ENCODE assay signal across 8 cellular contexts in genomic region chr6:71419217-71419953, GRCh38.
DNase-seq lines count a peak whose midpoint lies in the region; ATAC-seq and TF ChIP-seq lines count a peak whose summit lies in the region.

No MANE protein-coding gene starts in this region.

- TF ChIP-seq CTCF in breast epithelium (IDR thresholded peaks at IDR 0.05) = no peak
- TF ChIP-seq CTCF in tibial artery (IDR thresholded peaks at IDR 0.05) = no peak

- no peaks in the 10 kb centered on the region for H3K9me3 ChIP-seq in breast epithelium
- H3K9me3 ChIP-seq in tibial artery = no peaks in the 10 kb centered on the region

- peaks cover 60% of the 10 kb centered on the region for H3K27me3 Mint-ChIP-seq in activated CD4-positive, alpha-beta T cell treated with anti-CD3 and anti-CD28 coated beads, Interleukin-2, amount 10 ng/mL, durations not matched to agents 7 days and 5 days

- H3K27ac Mint-ChIP-seq in activated CD4-positive, alpha-beta T cell treated with anti-CD3 and anti-CD28 coated beads, Interleukin-2, amount 10 ng/mL, durations not matched to agents 7 days and 5 days = no peak overlapping the region

- POLR2A ChIA-PET in activated CD4-positive, alpha-beta T cell treated with anti-CD3 and anti-CD28 coated beads, Interleukin-2, amount 10 ng/mL, durations not matched to agents 7 days and 5 days (lab: Charles Lee) = no interaction called here

- H3K4me1 Mint-ChIP-seq in activated CD4-positive, alpha-beta T cell treated with anti-CD3 and anti-CD28 coated beads, Interleukin-2, amount 10 ng/mL, durations not matched to agents 7 days and 5 days = peaks cover 8% of the 10 kb centered on the region

- H3K27ac ChIP-seq in breast epithelium (peak overlapping the region; percentile 95 to 99), tibial artery (peak overlapping the region; percentile 94 to 97)

- no peaks in the 10 kb centered on the region for H3K9me3 Mint-ChIP-seq in activated CD4-positive, alpha-beta T cell treated with anti-CD3 and anti-CD28 coated beads, Interleukin-2, amount 10 ng/mL, durations not matched to agents 7 days and 5 days

- TF ChIP-seq POLR2A in breast epithelium (IDR thresholded peaks at IDR 0.05) = no peak

- CTCF ChIA-PET in activated CD4-positive, alpha-beta T cell treated with anti-CD3 and anti-CD28 coated beads, Interleukin-2, amount 10 ng/mL, durations not matched to agents 7 days and 5 days (lab: Charles Lee) = no interaction called here

- H3K4me3 ChIP-seq in breast epithelium (peak overlapping the region; percentile 84 to 94 (median 88)), tibial artery (peak overlapping the region; percentile 75 to 92)

- peak overlapping the region; percentile 45 for H3K4me3 Mint-ChIP-seq in activated CD4-positive, alpha-beta T cell treated with anti-CD3 and anti-CD28 coated beads, Interleukin-2, amount 10 ng/mL, durations not matched to agents 7 days and 5 days

- H3K36me3 Mint-ChIP-seq in activated CD4-positive, alpha-beta T cell treated with anti-CD3 and anti-CD28 coated beads, Interleukin-2, amount 10 ng/mL, durations not matched to agents 7 days and 5 days (ENCODE audit: low read depth) = peaks cover 1% of the 10 kb centered on the region

- intact Hi-C loops in breast epithelium (cut with DNase I; ENCODE audit: low total_unique reads) (no loop called here), tibial artery (cut with DNase I; ENCODE audit: low total_unique reads) (loop anchor here (5.0 kb wide), 1 partner anchor 78 kb away; no protein-coding TSS in a partner anchor)

- H3K36me3 ChIP-seq in breast epithelium = no peaks in the 10 kb centered on the region
- H3K36me3 ChIP-seq in tibial artery = peaks cover 13 to 24% (median 20%) of the 10 kb centered on the region in 3 donors

- peak; percentile 25 for ATAC-seq in left lobe of liver
- ATAC-seq in GM19452 (IDR thresholded peaks at IDR 0.05; ENCODE audit: unreplicated experiment) = no peak

- no peak for DNase-seq in activated CD4-positive, alpha-beta T cell treated with anti-CD3 and anti-CD28 coated beads, Interleukin-2, amount 10 ng/mL, durations not matched to agents 7 days and 5 days
- DNase-seq in activated CD4-positive, alpha-beta T cell treated with anti-CD3 and anti-CD28 coated beads, Interleukin-2, amount 50 U/mL, for 1 hour = no peak
- DNase-seq in breast epithelium (ENCODE audit: low spot score in 2 of 2) = peak in 1 of 2 donors; percentile 56
- peak; percentile 53 for DNase-seq in left lobe of liver (ENCODE audit: low spot score)
- peak in 1 of 2 donors; percentile 61 for DNase-seq in tibial artery
- DNase-seq in NCI-H2107 treated with DMSO at 0.1 percent for 48 hours (lab: John Stamatoyannopoulos, UW; ENCODE audit: unreplicated experiment) = no peak
- no peak for DNase-seq in stimulated activated CD4-positive, alpha-beta T cell treated with anti-CD3 and anti-CD28 coated beads, Interleukin-2, amount 100 ng/mL, for 48 hours

- H3K27me3 ChIP-seq in breast epithelium (no peaks in the 10 kb centered on the region), tibial artery (no peaks in the 10 kb centered on the region)

- H3K4me1 ChIP-seq in breast epithelium = no peaks in the 10 kb centered on the region
- peaks cover 0 to 45% (median 10%) of the 10 kb centered on the region in 4 donors for H3K4me1 ChIP-seq in tibial artery
